ENCODE assay signal across 15 cellular contexts in the genomic region with DNA sequence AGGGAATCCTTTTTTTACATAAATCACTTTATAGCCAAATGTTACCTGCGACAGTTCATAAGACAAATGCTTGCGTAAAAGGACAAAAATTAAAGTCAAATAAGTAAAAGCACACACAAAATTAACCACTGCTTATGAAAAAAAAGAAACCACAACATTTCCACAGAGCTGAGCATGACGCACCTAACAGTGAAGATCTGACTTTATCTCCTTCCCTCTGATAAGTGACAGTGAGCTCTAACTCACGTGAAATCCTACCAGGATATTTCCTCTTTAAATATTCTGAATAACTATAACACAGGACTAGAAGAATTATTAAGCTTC.
A peak's percentile ranks its signal among the peaks of the same experiment; 100 is the strongest.
DNase-seq lines count a peak whose midpoint lies in the region; ATAC-seq and TF ChIP-seq lines count a peak whose summit lies in the region.
"Had no signal": no experiment of that assay in that cellular context is flagged by ENCODE, and none has a peak within 500 bp of the region (broad histone marks: within the 10 kb centered on the region; RNA-seq: fewer than 3 reads in every experiment).

No MANE protein-coding gene starts in this region.

- DNase-seq in SKM-1 treated with dmso at 0.1 percent for 144 hours (lab: John Stamatoyannopoulos, UW; ENCODE audit: unreplicated experiment): peak; percentile 24
- no peak for DNase-seq in SKM-1 (lab: John Stamatoyannopoulos, UW; ENCODE audit: unreplicated experiment)
- DNase-seq in HL-60 (ENCODE audit: low read depth in 1 of 2, low spot score in 1 of 2): peak in 1 of 2 experiments; percentile 35
- DNase-seq in activated CD8-positive, alpha-beta T cell treated with anti-CD3 and anti-CD28 coated beads, Interleukin-2, amount 10 ng/mL, durations not matched to agents 7 days and 5 days: no peak
- no peak for DNase-seq in natural killer cell
- DNase-seq in HEK293T (ENCODE audit: extremely low spot score): no peak
- no peak for DNase-seq in KG1 (lab: John Stamatoyannopoulos, UW)
- DNase-seq: heart left ventricle, left colon, NCI-H2171 treated with DMSO at 0.1 percent for 48 hours, PC-9, T-helper 9 cell, thyroid gland had no signal

- H3K27me3 Mint-ChIP-seq in activated CD8-positive, alpha-beta T cell treated with anti-CD3 and anti-CD28 coated beads, Interleukin-2, amount 10 ng/mL, durations not matched to agents 7 days and 5 days (ENCODE audit: low read depth): no peaks in the 10 kb centered on the region
- H3K27me3 Mint-ChIP-seq in natural killer cell (ENCODE audit: low read depth in 2 of 2): no peaks in the 10 kb centered on the region

- CTCF ChIA-PET in activated CD8-positive, alpha-beta T cell treated with anti-CD3 and anti-CD28 coated beads, Interleukin-2, amount 10 ng/mL, durations not matched to agents 7 days and 5 days (lab: Charles Lee): interaction anchor here (1.4 to 2.2 kb wide), 2 partner anchors 265 to 267 kb away, joined by 6 read pairs; no protein-coding TSS in a partner anchor
- CTCF ChIA-PET in HEK293T (lab: Yijun Ruan, JAX): interaction anchor here (0.7 kb wide), 1 partner anchor 104 kb away, joined by 3 read pairs; no protein-coding TSS in a partner anchor

- intact Hi-C loops in natural killer cell (cut with micrococcal nuclease): no loop called here

- H3K4me1 Mint-ChIP-seq in activated CD8-positive, alpha-beta T cell treated with anti-CD3 and anti-CD28 coated beads, Interleukin-2, amount 10 ng/mL, durations not matched to agents 7 days and 5 days (ENCODE audit: low read depth): peaks cover 29% of the 10 kb centered on the region
- peaks cover 38 to 43% of the 10 kb centered on the region in 2 donors for H3K4me1 Mint-ChIP-seq in natural killer cell

- no peak overlapping the region for H3K4me3 ChIP-seq in HL-60 (replicated peaks; ENCODE audit: insufficient read depth, low read length)
- H3K4me3 ChIP-seq: PC-9, thyroid gland had no signal

- TF ChIP-seq CTCF in HL-60 (IDR thresholded peaks at IDR 0.05; ENCODE audit: insufficient read depth, low read length): no peak
- TF ChIP-seq CTCF in natural killer cell (IDR thresholded peaks at IDR 0.05): no peak

- H3K27me3 ChIP-seq in HL-60 (ENCODE audit: insufficient read depth, poor library complexity, severe bottlenecking): no peaks in the 10 kb centered on the region
- H3K27me3 ChIP-seq: heart left ventricle, thyroid gland had no signal

- H3K4me3 Mint-ChIP-seq in activated CD8-positive, alpha-beta T cell treated with anti-CD3 and anti-CD28 coated beads, Interleukin-2, amount 10 ng/mL, durations not matched to agents 7 days and 5 days: no peak overlapping the region
- peak overlapping the region; percentile 17 for H3K4me3 Mint-ChIP-seq in natural killer cell

- ATAC-seq in activated CD8-positive, alpha-beta T cell treated with anti-CD3 and anti-CD28 coated beads, Interleukin-2, amount 10 ng/mL, durations not matched to agents 7 days and 5 days: no peak
- ATAC-seq in natural killer cell (peak in 2 of 3 donors; percentile 38 to 72), GM18511 (IDR thresholded peaks at IDR 0.05; ENCODE audit: unreplicated experiment) (no peak)

- H3K27ac ChIP-seq in HL-60 (replicated peaks): peak overlapping the region; percentile 80
- H3K27ac ChIP-seq: 22Rv1, PC-9, thyroid gland had no signal

- peaks cover 7% of the 10 kb centered on the region for H3K9me3 Mint-ChIP-seq in activated CD8-positive, alpha-beta T cell treated with anti-CD3 and anti-CD28 coated beads, Interleukin-2, amount 10 ng/mL, durations not matched to agents 7 days and 5 days (ENCODE audit: insufficient read depth)
- no peaks in the 10 kb centered on the region for H3K9me3 Mint-ChIP-seq in natural killer cell

- peaks cover 86% of the 10 kb centered on the region for H3K36me3 Mint-ChIP-seq in activated CD8-positive, alpha-beta T cell treated with anti-CD3 and anti-CD28 coated beads, Interleukin-2, amount 10 ng/mL, durations not matched to agents 7 days and 5 days (ENCODE audit: low read depth)
- H3K36me3 Mint-ChIP-seq in natural killer cell: peaks cover 24% of the 10 kb centered on the region

- POLR2A ChIA-PET in activated CD8-positive, alpha-beta T cell treated with anti-CD3 and anti-CD28 coated beads, Interleukin-2, amount 10 ng/mL, durations not matched to agents 7 days and 5 days (lab: Charles Lee): no interaction called here
- POLR2A ChIA-PET in HEK293T (lab: Yijun Ruan, JAX): no interaction called here

- H3K27ac Mint-ChIP-seq in activated CD8-positive, alpha-beta T cell treated with anti-CD3 and anti-CD28 coated beads, Interleukin-2, amount 10 ng/mL, durations not matched to agents 7 days and 5 days: peak overlapping the region; percentile 13
- H3K27ac Mint-ChIP-seq in natural killer cell: peak overlapping the region; percentile 60 to 70

TF ChIP-seq in HEK293T, 16 proteins besides CTCF, POLR2A, EP300 and RAD21:
- TF ChIP-seq ZNF384 (IDR thresholded peaks at IDR 0.05): no peak
- TF ChIP-seq FOXA1 (IDR thresholded peaks at IDR 0.05): no peak
- TF ChIP-seq TARDBP (IDR thresholded peaks at IDR 0.05): no peak
- TF ChIP-seq ARNT (IDR thresholded peaks at IDR 0.05): no peak
- TF ChIP-seq BHLHE40 (IDR thresholded peaks at IDR 0.05; ENCODE audit: borderline replicate concordance): no peak
- no peak for TF ChIP-seq NFRKB (IDR thresholded peaks at IDR 0.05)
- TF ChIP-seq L3MBTL2 (conservative IDR thresholded peaks at IDR 0.05): no peak

Comparison
In these comparisons a context has a peak if more than half of its experiments do, and no peak if none do; other contexts are left out.
1. ATAC-seq: peak in natural killer cell (2 of 3); none in activated CD8-positive, alpha-beta T cell treated with anti-CD3 and anti-CD28 coated beads, Interleukin-2, amount 10 ng/mL, durations not matched to agents 7 days and 5 days (single experiment) and GM18511 (single experiment).